In genomic region chr11:119087747-119088241, GRCh38 we compare ENCODE assay signal across 19 cellular contexts. TPM values are rescaled to one million over a fixed set of nuclear protein-coding genes. Genes with fewer than 3 reads are reported as not detected.
DNase-seq lines count a peak whose midpoint lies in the region; ATAC-seq, FAIRE-seq and TF ChIP-seq lines count a peak whose summit lies in the region.
"Had no signal": no experiment of that assay in that cellular context is flagged by ENCODE, and none has a peak within 500 bp of the region (broad histone marks: within the 10 kb centered on the region; RNA-seq: fewer than 3 reads in every experiment).

No MANE protein-coding gene starts in this region.

- peaks cover 77% of the 10 kb centered on the region for H3K79me2 ChIP-seq in K562 (ENCODE audit: control insufficient read depth, insufficient read depth, low read length)

- H3K27me3 ChIP-seq in BLaER1 (no peaks in the 10 kb centered on the region), K562 (ENCODE audit: control insufficient read depth in 2 of 2, insufficient read depth in 2 of 2, low read length in 2 of 2) (no peaks in the 10 kb centered on the region; a peak in 1 of 5 replicates)
- H3K27me3 ChIP-seq: right atrium auricular region had no signal

- H3K27ac ChIP-seq in BLaER1 = no peak overlapping the region
- peak overlapping the region; percentile 95 for H3K27ac ChIP-seq in K562 (ENCODE audit: extremely low read depth, low read depth, low read length)
- H3K27ac ChIP-seq: right atrium auricular region had no signal

- peak; percentile 34 for ATAC-seq in K562
- ATAC-seq in GM19328 (IDR thresholded peaks at IDR 0.05; ENCODE audit: unreplicated experiment) = no peak
- ATAC-seq: activated T-cell treated with anti-CD3 and anti-CD28 coated beads, Interleukin-2, amount 50 U/mL, for 4 hours; naive thymus-derived CD8-positive, alpha-beta T cell had no signal

- H3K9ac ChIP-seq in BLaER1 = peak overlapping the region; percentile 22; the same call in 1 of the 2 replicates
- H3K9ac ChIP-seq in K562 (ENCODE audit: insufficient read depth in 1 of 2, low read depth in 2 of 2, low read length in 2 of 2) = peak overlapping the region; percentile 89 to 94

- no peaks in the 10 kb centered on the region for H3K9me1 ChIP-seq in K562 (ENCODE audit: control insufficient read depth, insufficient read depth, low read length)

- peak; percentile 99 for TF ChIP-seq EP300 in K562 (IDR thresholded peaks at IDR 0.05; ENCODE audit: low read length)

- H3K4me1 ChIP-seq in BLaER1 (peaks cover 62% of the 10 kb centered on the region), K562 (replicated peaks in 1 of 2; ENCODE audit: control insufficient read depth in 2 of 2, insufficient read depth in 2 of 2, low read length in 2 of 2) (peaks cover 37 to 66% of the 10 kb centered on the region in 2 experiments)

- TF ChIP-seq RAD21 in K562 (CRISPR knock-in tag; conservative IDR thresholded peaks at IDR 0.05 in 1 of 2, IDR thresholded peaks at IDR 0.05 in 1 of 2) = no peak

- in situ Hi-C loops in K562 (cut with MboI) = no loop called here

- POLR2A ChIA-PET in K562 (lab: Yijun Ruan, JAX) = interaction anchor here (0.5 to 5.8 kb wide), 8 partner anchors 8 to 251 kb away, joined by 3 to 50 read pairs (median 6); partner anchors contain the start of genes C2CD2L, DPAGT1 and VPS11

- no peak for TF ChIP-seq POLR2A in NB4 (IDR thresholded peaks at IDR 0.05; ENCODE audit: extremely low read depth, insufficient read length)
- peak; percentile 89 for TF ChIP-seq POLR2A in K562 (conservative IDR thresholded peaks at IDR 0.05)

- peaks cover 15% of the 10 kb centered on the region for H3K36me3 ChIP-seq in BLaER1
- H3K36me3 ChIP-seq in K562 (ENCODE audit: control insufficient read depth, insufficient read depth, low read length) = peaks cover 48% of the 10 kb centered on the region

- WGBS in K562 (ENCODE audit: insufficient coverage, low coverage, missing lambda C conversion rate) = 0% methylated on average over 2 of the region's 2 CpGs

- peak; percentile 89 for FAIRE-seq in K562 (lab: Jason Lieb, UNC)
- FAIRE-seq: endometrium, G401.6 had no signal

- CTCF ChIA-PET in K562 (lab: Yijun Ruan, JAX; ENCODE audit: low intra/inter-chr PET ratio) = interaction anchor here (0.7 kb wide), 1 partner anchor 26 kb away, joined by 3 read pairs; no protein-coding TSS in a partner anchor

- DNase-seq in COLO668 (lab: John Stamatoyannopoulos, UW; ENCODE audit: unreplicated experiment) = peak; percentile 70
- DNase-seq in NB4 (ENCODE audit: low read depth) = peak; percentile 63
- peak; percentile 87 to 96 (median 90) for DNase-seq in K562 (ENCODE audit: extremely low read depth in 1 of 4, low spot score in 3 of 4)
- no peak for DNase-seq in SHP77 (lab: John Stamatoyannopoulos, UW)
- DNase-seq in amygdala (lab: John Stamatoyannopoulos, UW) = no peak
- DNase-seq: activated T-cell treated with anti-CD3 and anti-CD28 coated beads, Interleukin-2, amount 50 U/mL, for 4 hours; amniotic stem cell; CD4-positive, alpha-beta T cell; foreskin melanocyte; naive thymus-derived CD8-positive, alpha-beta T cell; NCI-H1048; NCI-H226; substantia nigra had no signal

- TF ChIP-seq CTCF in NB4 (IDR thresholded peaks at IDR 0.05; ENCODE audit: low read depth, low read length) (no peak), K562 (IDR thresholded peaks at IDR 0.05 in 2 of 3, conservative IDR thresholded peaks at IDR 0.05 in 1 of 3; ENCODE audit: insufficient read depth in 2 of 3, low read depth in 1 of 3, low read length in 3 of 3) (no peak)

- H3K4me3 ChIP-seq in BLaER1 (no peak overlapping the region), NB4 (ENCODE audit: low read depth, low read length) (no peak overlapping the region), K562 (peak overlapping the region; percentile 94)
- H3K4me3 ChIP-seq: lung, right atrium auricular region had no signal

- H3K9me3 ChIP-seq in BLaER1 (no peaks in the 10 kb centered on the region), K562 (replicated peaks; ENCODE audit: control insufficient read depth, insufficient read depth, low read depth, low read length) (no peaks in the 10 kb centered on the region)
- H3K9me3 ChIP-seq: right atrium auricular region had no signal

- H4K20me1 ChIP-seq in BLaER1 = peaks cover 16% of the 10 kb centered on the region
- peaks cover 9% of the 10 kb centered on the region for H4K20me1 ChIP-seq in K562 (replicated peaks; ENCODE audit: control insufficient read depth, insufficient read depth, low read length)

- peak overlapping the region; percentile 97; the same call in 1 of the 2 replicates for H3K4me2 ChIP-seq in BLaER1
- peak overlapping the region; percentile 98 for H3K4me2 ChIP-seq in K562 (ENCODE audit: insufficient read depth, low read length)

- no TSS peak for BruUV-seq in K562 (replicated peaks; lab: Mats Ljungman, UMichigan)

- H2AFZ ChIP-seq in K562 (ENCODE audit: low read depth, low read length) = no peak overlapping the region

- intact Hi-C loops in K562 (cut with micrococcal nuclease) = loop anchor here (5.0 kb wide), 1 partner anchor 70 kb away; the partner anchor contains the start of genes RPS25 and TRAPPC4

RNA-seq across cellular contexts. Expression of gene HMBS, which starts 3.1 kb away (rescaled TPM):
- total RNA-seq in K562 (2011; cell fraction: chromatin; rRNA removed; ENCODE audit: low replicate concordance) = 269 and 490 TPM in 2 replicates
- total RNA-seq in K562 (2011; cell fraction: nucleolus; rRNA removed) = 337 and 417 TPM in 2 replicates
- total RNA-seq in K562 (2011; cell fraction: nucleoplasm; rRNA removed) = 304 and 321 TPM in 2 replicates
- 82.8 and 118 TPM in 2 replicates for total RNA-seq in K562 (2014; rRNA removed)
- 108 and 113 TPM in 2 replicates for total RNA-seq in K562 (2014; rRNA removed; fragmentation: Illumina TruSeq; extraction: Trizol)
- 52.3 and 56.9 TPM in 2 replicates for total RNA-seq in K562 (2015; rRNA removed; fragmentation: Illumina TruSeq; extraction: Trizol)
- 272 and 282 TPM in 2 replicates for total RNA-seq in K562 (2021)
- polyA plus RNA-seq in K562 (2011; rRNA removed) = 311 and 380 TPM in 2 replicates
- 268 and 371 TPM in 2 replicates for polyA plus RNA-seq in K562 (2011; cell fraction: cytosol; rRNA removed)
- polyA plus RNA-seq in K562 (2011; cell fraction: nucleus; rRNA removed) = 618 and 678 TPM in 2 replicates
- polyA plus RNA-seq in K562 (2012) = 146 and 173 TPM in 2 replicates
- 286 and 323 TPM in 2 replicates for polyA plus RNA-seq in K562 (2014; fragmentation: Illumina TruSeq; extraction: Trizol)
- polyA plus RNA-seq in K562 (2014; fragmentation: Nextera tagmentation; extraction: Ambion mirVana) = 100 to 1,000 TPM; 308 to 385 TPM
- polyA plus RNA-seq in K562 (2014; rRNA removed) = 294 and 314 TPM in 2 replicates
- 161 and 230 TPM in 2 replicates for polyA minus RNA-seq in K562 (2011; rRNA and poly(A)+ RNA removed)
- polyA minus RNA-seq in K562 (2011; cell fraction: cytosol; rRNA and poly(A)+ RNA removed) = 85.6 and 104 TPM in 2 replicates
- 144 and 221 TPM in 2 replicates for polyA minus RNA-seq in K562 (2011; cell fraction: nucleus; rRNA and poly(A)+ RNA removed)

RNA-seq across cellular contexts. Expression of gene DPAGT1, which starts 13.9 kb away (rescaled TPM):
- 270 and 472 TPM in 2 replicates for total RNA-seq in K562 (2011; cell fraction: chromatin; rRNA removed; ENCODE audit: low replicate concordance)
- total RNA-seq in K562 (2011; cell fraction: nucleolus; rRNA removed) = 367 and 397 TPM in 2 replicates
- 334 and 339 TPM in 2 replicates for total RNA-seq in K562 (2011; cell fraction: nucleoplasm; rRNA removed)
- total RNA-seq in K562 (2014; rRNA removed) = 29.9 and 44.1 TPM in 2 replicates
- 42.2 and 43.8 TPM in 2 replicates for total RNA-seq in K562 (2014; rRNA removed; fragmentation: Illumina TruSeq; extraction: Trizol)
- total RNA-seq in K562 (2015; rRNA removed; fragmentation: Illumina TruSeq; extraction: Trizol) = 35.3 and 40.0 TPM in 2 replicates
- 79.3 and 85.8 TPM in 2 replicates for total RNA-seq in K562 (2021)
- 85.0 and 126 TPM in 2 replicates for polyA plus RNA-seq in K562 (2011; rRNA removed)
- polyA plus RNA-seq in K562 (2011; cell fraction: cytosol; rRNA removed) = 181 and 307 TPM in 2 replicates
- 605 and 868 TPM in 2 replicates for polyA plus RNA-seq in K562 (2011; cell fraction: nucleus; rRNA removed)
- polyA plus RNA-seq in K562 (2012) = 55.2 and 59.1 TPM in 2 replicates
- polyA plus RNA-seq in K562 (2014; fragmentation: Illumina TruSeq; extraction: Trizol) = 112 and 113 TPM in 2 replicates
- 100 to 1,000 TPM in 1 of 2 experiments, 10 to 100 TPM in 1; 91.1 to 135 TPM for polyA plus RNA-seq in K562 (2014; fragmentation: Nextera tagmentation; extraction: Ambion mirVana)
- 61.3 and 79.2 TPM in 2 replicates for polyA plus RNA-seq in K562 (2014; rRNA removed)
- 93.3 and 126 TPM in 2 replicates for polyA minus RNA-seq in K562 (2011; rRNA and poly(A)+ RNA removed)
- 33.0 and 58.4 TPM in 2 replicates for polyA minus RNA-seq in K562 (2011; cell fraction: cytosol; rRNA and poly(A)+ RNA removed)
- polyA minus RNA-seq in K562 (2011; cell fraction: nucleus; rRNA and poly(A)+ RNA removed) = 82.9 and 117 TPM in 2 replicates

RNA-seq across cellular contexts. Expression of gene C2CD2L, which starts 19.4 kb away (rescaled TPM):
- 55.3 and 136 TPM in 2 replicates for total RNA-seq in K562 (2011; cell fraction: chromatin; rRNA removed; ENCODE audit: low replicate concordance)
- 108 and 111 TPM in 2 replicates for total RNA-seq in K562 (2011; cell fraction: nucleolus; rRNA removed)
- total RNA-seq in K562 (2011; cell fraction: nucleoplasm; rRNA removed) = 77.1 and 102 TPM in 2 replicates
- total RNA-seq in K562 (2014; rRNA removed) (16.9 and 23.8 TPM in 2 replicates), K562 (2014; rRNA removed; fragmentation: Illumina TruSeq; extraction: Trizol) (6.9 and 11.8 TPM in 2 replicates), K562 (2015; rRNA removed; fragmentation: Illumina TruSeq; extraction: Trizol) (14.8 and 15.6 TPM in 2 replicates), K562 (2021) (34.1 and 41.2 TPM in 2 replicates)
- polyA plus RNA-seq in K562 (2011; rRNA removed) (10.8 and 19.6 TPM in 2 replicates), K562 (2014; fragmentation: Illumina TruSeq; extraction: Trizol) (29.7 and 34.7 TPM in 2 replicates), K562 (2014; fragmentation: Nextera tagmentation; extraction: Ambion mirVana) (1 to 10 TPM in 1 of 2 experiments, under 1 TPM in 1; 0.66 to 1.0 TPM), K562 (2014; rRNA removed) (22.4 and 25.7 TPM in 2 replicates)
- 13.0 and 21.3 TPM in 2 replicates for polyA plus RNA-seq in K562 (2011; cell fraction: cytosol; rRNA removed)
- 40.4 and 77.6 TPM in 2 replicates for polyA plus RNA-seq in K562 (2011; cell fraction: nucleus; rRNA removed)
- polyA plus RNA-seq in K562 (2012) = 20.0 and 49.0 TPM in 2 replicates
- 14.8 and 15.7 TPM in 2 replicates for polyA minus RNA-seq in K562 (2011; rRNA and poly(A)+ RNA removed)
- 14.0 and 18.9 TPM in 2 replicates for polyA minus RNA-seq in K562 (2011; cell fraction: cytosol; rRNA and poly(A)+ RNA removed)
- polyA minus RNA-seq in K562 (2011; cell fraction: nucleus; rRNA and poly(A)+ RNA removed) = 42.3 and 43.5 TPM in 2 replicates

RNA-seq across cellular contexts. Expression of gene VPS11, which starts 20.2 kb away (rescaled TPM):
- total RNA-seq in K562 (2011; cell fraction: chromatin; rRNA removed; ENCODE audit: low replicate concordance) = 48.5 and 85.1 TPM in 2 replicates
- total RNA-seq in K562 (2011; cell fraction: nucleolus; rRNA removed) = 45.9 and 54.7 TPM in 2 replicates
- 43.9 and 49.8 TPM in 2 replicates for total RNA-seq in K562 (2011; cell fraction: nucleoplasm; rRNA removed)
- 31.2 and 38.7 TPM in 2 replicates for total RNA-seq in K562 (2014; rRNA removed)
- total RNA-seq in K562 (2014; rRNA removed; fragmentation: Illumina TruSeq; extraction: Trizol) = 20.4 and 23.0 TPM in 2 replicates
- 31.3 and 33.5 TPM in 2 replicates for total RNA-seq in K562 (2015; rRNA removed; fragmentation: Illumina TruSeq; extraction: Trizol)
- total RNA-seq in K562 (2021) = 25.5 and 28.6 TPM in 2 replicates
- 14.1 and 16.7 TPM in 2 replicates for polyA plus RNA-seq in K562 (2011; rRNA removed)
- 19.3 and 19.7 TPM in 2 replicates for polyA plus RNA-seq in K562 (2011; cell fraction: cytosol; rRNA removed)
- 37.0 and 59.4 TPM in 2 replicates for polyA plus RNA-seq in K562 (2011; cell fraction: nucleus; rRNA removed)
- polyA plus RNA-seq in K562 (2012) = 30.8 and 37.2 TPM in 2 replicates
- polyA plus RNA-seq in K562 (2014; fragmentation: Illumina TruSeq; extraction: Trizol) = 31.1 and 35.5 TPM in 2 replicates
- polyA plus RNA-seq in K562 (2014; fragmentation: Nextera tagmentation; extraction: Ambion mirVana) = 10 to 100 TPM; 19.7 to 31.6 TPM
- polyA plus RNA-seq in K562 (2014; rRNA removed) = 24.9 and 27.5 TPM in 2 replicates
- 20.5 and 26.5 TPM in 2 replicates for polyA minus RNA-seq in K562 (2011; rRNA and poly(A)+ RNA removed)
- polyA minus RNA-seq in K562 (2011; cell fraction: cytosol; rRNA and poly(A)+ RNA removed) = 17.9 and 24.6 TPM in 2 replicates
- polyA minus RNA-seq in K562 (2011; cell fraction: nucleus; rRNA and poly(A)+ RNA removed) = 16.6 and 18.9 TPM in 2 replicates

RNA-seq across cellular contexts. Expression of gene HYOU1, which starts 30.8 kb away (rescaled TPM):
- 358 and 605 TPM in 2 replicates for total RNA-seq in K562 (2011; cell fraction: chromatin; rRNA removed; ENCODE audit: low replicate concordance)
- 442 and 449 TPM in 2 replicates for total RNA-seq in K562 (2011; cell fraction: nucleolus; rRNA removed)
- total RNA-seq in K562 (2011; cell fraction: nucleoplasm; rRNA removed) = 467 and 490 TPM in 2 replicates
- total RNA-seq in K562 (2014; rRNA removed) = 128 and 132 TPM in 2 replicates
- total RNA-seq in K562 (2014; rRNA removed; fragmentation: Illumina TruSeq; extraction: Trizol) = 95.2 and 104 TPM in 2 replicates
- total RNA-seq in K562 (2015; rRNA removed; fragmentation: Illumina TruSeq; extraction: Trizol) = 124 and 125 TPM in 2 replicates
- total RNA-seq in K562 (2021) = 193 and 197 TPM in 2 replicates
- polyA plus RNA-seq in K562 (2011; rRNA removed) = 159 and 196 TPM in 2 replicates
- polyA plus RNA-seq in K562 (2011; cell fraction: cytosol; rRNA removed) = 195 and 205 TPM in 2 replicates
- 158 and 198 TPM in 2 replicates for polyA plus RNA-seq in K562 (2011; cell fraction: nucleus; rRNA removed)
- 135 and 352 TPM in 2 replicates for polyA plus RNA-seq in K562 (2012)
- polyA plus RNA-seq in K562 (2014; fragmentation: Illumina TruSeq; extraction: Trizol) = 180 and 197 TPM in 2 replicates
- polyA plus RNA-seq in K562 (2014; fragmentation: Nextera tagmentation; extraction: Ambion mirVana) = 10 to 100 TPM; 19.5 to 46.2 TPM
- 145 and 151 TPM in 2 replicates for polyA plus RNA-seq in K562 (2014; rRNA removed)
- 167 and 177 TPM in 2 replicates for polyA minus RNA-seq in K562 (2011; rRNA and poly(A)+ RNA removed)
- polyA minus RNA-seq in K562 (2011; cell fraction: cytosol; rRNA and poly(A)+ RNA removed) = 92.7 and 93.6 TPM in 2 replicates
- polyA minus RNA-seq in K562 (2011; cell fraction: nucleus; rRNA and poly(A)+ RNA removed) = 42.5 and 79.6 TPM in 2 replicates

Comparison
In these comparisons a context has a peak if more than half of its experiments do, and no peak if none do; other contexts are left out.
1. DNase-seq: peak in COLO668 (single experiment), NB4 (single experiment) and K562 (4 of 4); none in SHP77 (0 of 2) and amygdala (0 of 56).